ENCODE assay signal across 1 cellular context in the genomic region with DNA sequence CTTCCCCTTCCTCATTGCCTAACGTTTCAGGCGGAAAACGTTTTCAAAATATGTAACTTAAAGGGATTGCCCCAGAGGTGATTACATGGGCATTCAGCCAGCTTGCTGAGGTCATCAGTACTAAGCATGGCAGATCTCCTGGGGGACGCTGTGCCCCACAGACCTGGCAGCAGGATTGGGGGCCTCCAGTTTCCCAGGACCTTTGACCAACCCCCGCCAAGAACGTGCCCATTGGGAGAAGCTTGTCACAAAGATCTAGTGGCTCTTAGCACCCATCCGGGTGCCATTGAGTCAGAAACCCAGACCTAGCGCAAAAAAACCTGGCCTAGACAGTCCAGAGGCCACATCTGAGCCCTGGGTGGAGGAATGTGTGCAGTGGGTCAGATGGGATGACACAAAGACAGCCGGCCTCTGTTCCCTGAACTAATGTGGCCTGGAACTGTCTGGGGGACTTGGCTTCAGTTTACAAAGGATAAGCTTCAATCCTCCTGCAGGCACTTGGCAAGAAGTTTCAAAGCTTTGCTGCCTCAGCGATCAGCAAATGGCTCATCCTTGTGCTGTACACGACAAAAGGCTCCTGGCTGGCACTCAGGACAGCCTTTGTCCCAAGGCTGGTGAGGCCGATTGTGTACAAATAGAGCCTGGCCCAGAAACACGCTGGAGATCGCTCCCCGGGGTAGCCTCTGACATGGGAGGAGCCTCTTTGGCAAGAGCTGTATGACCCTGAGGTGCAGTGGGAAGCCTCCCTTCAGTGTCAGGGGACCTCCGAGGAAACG.
TF ChIP-seq lines count a peak whose summit lies in the region.

No MANE protein-coding gene starts in this region.

TF ChIP-seq in HepG2, 621 proteins besides CTCF, POLR2A, EP300 and RAD21 (continued from another document and continues in another):
- TF ChIP-seq, protein P1, sequence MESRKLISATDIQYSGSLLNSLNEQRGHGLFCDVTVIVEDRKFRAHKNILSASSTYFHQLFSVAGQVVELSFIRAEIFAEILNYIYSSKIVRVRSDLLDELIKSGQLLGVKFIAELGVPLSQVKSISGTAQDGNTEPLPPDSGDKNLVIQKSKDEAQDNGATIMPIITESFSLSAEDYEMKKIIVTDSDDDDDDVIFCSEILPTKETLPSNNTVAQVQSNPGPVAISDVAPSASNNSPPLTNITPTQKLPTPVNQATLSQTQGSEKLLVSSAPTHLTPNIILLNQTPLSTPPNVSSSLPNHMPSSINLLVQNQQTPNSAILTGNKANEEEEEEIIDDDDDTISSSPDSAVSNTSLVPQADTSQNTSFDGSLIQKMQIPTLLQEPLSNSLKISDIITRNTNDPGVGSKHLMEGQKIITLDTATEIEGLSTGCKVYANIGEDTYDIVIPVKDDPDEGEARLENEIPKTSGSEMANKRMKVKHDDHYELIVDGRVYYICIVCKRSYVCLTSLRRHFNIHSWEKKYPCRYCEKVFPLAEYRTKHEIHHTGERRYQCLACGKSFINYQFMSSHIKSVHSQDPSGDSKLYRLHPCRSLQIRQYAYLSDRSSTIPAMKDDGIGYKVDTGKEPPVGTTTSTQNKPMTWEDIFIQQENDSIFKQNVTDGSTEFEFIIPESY (CRISPR knock-in tag; IDR thresholded peaks at IDR 0.05) = no peak
- TF ChIP-seq NCOR1 (IDR thresholded peaks at IDR 0.05; ENCODE audit: borderline replicate concordance, low read length) (0 out of 2 replicates have a peak, but pooled peaks have one; percentile 16), TAF15 (IDR thresholded peaks at IDR 0.05; ENCODE audit: low read depth, low read length, poor library complexity, severe bottlenecking) (no peak), SAP130 (CRISPR knock-in tag; IDR thresholded peaks at IDR 0.05; ENCODE audit: low read depth) (peak; percentile 17; the same call in 1 of the 2 replicates), ZKSCAN8 (CRISPR knock-in tag; IDR thresholded peaks at IDR 0.05; ENCODE audit: borderline replicate concordance) (no peak), KDM4B (CRISPR knock-in tag; IDR thresholded peaks at IDR 0.05) (no peak), ZNF619 (CRISPR knock-in tag; IDR thresholded peaks at IDR 0.05) (no peak), KLF6 (CRISPR knock-in tag; IDR thresholded peaks at IDR 0.05) (no peak), FOSL2 (CRISPR knock-in tag; IDR thresholded peaks at IDR 0.05) (0 out of 2 replicates have a peak, but pooled peaks have one; percentile 8), PAWR (CRISPR knock-in tag; IDR thresholded peaks at IDR 0.05; ENCODE audit: borderline replicate concordance) (no peak), ZC3H13 (CRISPR knock-in tag; IDR thresholded peaks at IDR 0.05) (no peak), HIVEP1 (CRISPR knock-in tag; IDR thresholded peaks at IDR 0.05) (no peak), MED1 (CRISPR knock-in tag; IDR thresholded peaks at IDR 0.05) (0 out of 2 replicates have a peak, but pooled peaks have one; percentile 7), ZNF563 (CRISPR knock-in tag; IDR thresholded peaks at IDR 0.05) (no peak), ZFP37 (CRISPR knock-in tag; IDR thresholded peaks at IDR 0.05; ENCODE audit: borderline replicate concordance) (no peak), ZBTB38 (CRISPR knock-in tag; IDR thresholded peaks at IDR 0.05) (no peak), CBX5 (CRISPR knock-in tag; IDR thresholded peaks at IDR 0.05; ENCODE audit: borderline replicate concordance) (0 out of 2 replicates have a peak, but pooled peaks have one; percentile 13), NFKB2 (CRISPR knock-in tag; IDR thresholded peaks at IDR 0.05; ENCODE audit: borderline replicate concordance) (no peak), ADNP (CRISPR knock-in tag; IDR thresholded peaks at IDR 0.05) (no peak), MTF2 (CRISPR knock-in tag; IDR thresholded peaks at IDR 0.05; ENCODE audit: borderline replicate concordance) (no peak), HNRNPUL1 (IDR thresholded peaks at IDR 0.05; ENCODE audit: low read depth, low read length) (no peak), ETV6 (CRISPR knock-in tag; conservative IDR thresholded peaks at IDR 0.05) (no peak), MAFF (IDR thresholded peaks at IDR 0.05; ENCODE audit: low read depth, low read length) (peak; percentile 34; the same call in 1 of the 2 replicates), JUND (CRISPR knock-in tag; IDR thresholded peaks at IDR 0.05) (no peak), ZNF282 (IDR thresholded peaks at IDR 0.05; ENCODE audit: partially characterized antibody) (no peak), ZNF331 (CRISPR knock-in tag; IDR thresholded peaks at IDR 0.05) (0 out of 2 replicates have a peak, but pooled peaks have one; percentile 6), ZBTB7A (CRISPR knock-in tag; IDR thresholded peaks at IDR 0.05) (no peak), ZNF234 (CRISPR knock-in tag; conservative IDR thresholded peaks at IDR 0.05) (no peak), HDAC6 (IDR thresholded peaks at IDR 0.05; ENCODE audit: low read depth, low read length) (no peak), PAF1 (CRISPR knock-in tag; IDR thresholded peaks at IDR 0.05) (no peak), HNF4G (IDR thresholded peaks at IDR 0.05; ENCODE audit: borderline replicate concordance, low read depth, low read length) (0 out of 2 replicates have a peak, but pooled peaks have one; percentile 16), HNF4G (CRISPR knock-in tag; IDR thresholded peaks at IDR 0.05; ENCODE audit: borderline replicate concordance, low read depth) (no peak), ZIK1 (CRISPR knock-in tag; IDR thresholded peaks at IDR 0.05; ENCODE audit: borderline replicate concordance, low read depth) (no peak), DNMT1 (CRISPR knock-in tag; IDR thresholded peaks at IDR 0.05) (no peak), HMG20A (CRISPR knock-in tag; IDR thresholded peaks at IDR 0.05; ENCODE audit: borderline replicate concordance) (peak; percentile 27; the same call in 1 of the 2 replicates), ZNF644 (CRISPR knock-in tag; IDR thresholded peaks at IDR 0.05; ENCODE audit: low read depth) (0 out of 2 replicates have a peak, but pooled peaks have one; percentile 8), ZSCAN30 (CRISPR knock-in tag; IDR thresholded peaks at IDR 0.05) (no peak), MEF2D (CRISPR knock-in tag; IDR thresholded peaks at IDR 0.05) (no peak), ZNF558 (CRISPR knock-in tag; IDR thresholded peaks at IDR 0.05; ENCODE audit: borderline replicate concordance) (no peak), ZSCAN22 (CRISPR knock-in tag; IDR thresholded peaks at IDR 0.05) (no peak), STAG1 (CRISPR knock-in tag; IDR thresholded peaks at IDR 0.05) (no peak), FOSL1 (CRISPR knock-in tag; IDR thresholded peaks at IDR 0.05; ENCODE audit: borderline replicate concordance) (no peak), ZNF530 (CRISPR knock-in tag; IDR thresholded peaks at IDR 0.05; ENCODE audit: low read depth) (no peak), ZNF3 (CRISPR knock-in tag; IDR thresholded peaks at IDR 0.05) (no peak), HOXA7 (CRISPR knock-in tag; IDR thresholded peaks at IDR 0.05) (no peak), PHF21A (CRISPR knock-in tag; IDR thresholded peaks at IDR 0.05) (0 out of 2 replicates have a peak, but pooled peaks have one; percentile 16), RBM22 (optimal IDR thresholded peaks at IDR 0.05; ENCODE audit: low read length) (no peak), LCORL (IDR thresholded peaks at IDR 0.05) (no peak), LCORL (CRISPR knock-in tag; IDR thresholded peaks at IDR 0.05) (0 out of 2 replicates have a peak, but pooled peaks have one; percentile 24)
- TF ChIP-seq, protein P2, sequence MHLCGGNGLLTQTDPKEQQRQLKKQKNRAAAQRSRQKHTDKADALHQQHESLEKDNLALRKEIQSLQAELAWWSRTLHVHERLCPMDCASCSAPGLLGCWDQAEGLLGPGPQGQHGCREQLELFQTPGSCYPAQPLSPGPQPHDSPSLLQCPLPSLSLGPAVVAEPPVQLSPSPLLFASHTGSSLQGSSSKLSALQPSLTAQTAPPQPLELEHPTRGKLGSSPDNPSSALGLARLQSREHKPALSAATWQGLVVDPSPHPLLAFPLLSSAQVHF (CRISPR knock-in tag; IDR thresholded peaks at IDR 0.05) = no peak
- TF ChIP-seq, protein P3, sequence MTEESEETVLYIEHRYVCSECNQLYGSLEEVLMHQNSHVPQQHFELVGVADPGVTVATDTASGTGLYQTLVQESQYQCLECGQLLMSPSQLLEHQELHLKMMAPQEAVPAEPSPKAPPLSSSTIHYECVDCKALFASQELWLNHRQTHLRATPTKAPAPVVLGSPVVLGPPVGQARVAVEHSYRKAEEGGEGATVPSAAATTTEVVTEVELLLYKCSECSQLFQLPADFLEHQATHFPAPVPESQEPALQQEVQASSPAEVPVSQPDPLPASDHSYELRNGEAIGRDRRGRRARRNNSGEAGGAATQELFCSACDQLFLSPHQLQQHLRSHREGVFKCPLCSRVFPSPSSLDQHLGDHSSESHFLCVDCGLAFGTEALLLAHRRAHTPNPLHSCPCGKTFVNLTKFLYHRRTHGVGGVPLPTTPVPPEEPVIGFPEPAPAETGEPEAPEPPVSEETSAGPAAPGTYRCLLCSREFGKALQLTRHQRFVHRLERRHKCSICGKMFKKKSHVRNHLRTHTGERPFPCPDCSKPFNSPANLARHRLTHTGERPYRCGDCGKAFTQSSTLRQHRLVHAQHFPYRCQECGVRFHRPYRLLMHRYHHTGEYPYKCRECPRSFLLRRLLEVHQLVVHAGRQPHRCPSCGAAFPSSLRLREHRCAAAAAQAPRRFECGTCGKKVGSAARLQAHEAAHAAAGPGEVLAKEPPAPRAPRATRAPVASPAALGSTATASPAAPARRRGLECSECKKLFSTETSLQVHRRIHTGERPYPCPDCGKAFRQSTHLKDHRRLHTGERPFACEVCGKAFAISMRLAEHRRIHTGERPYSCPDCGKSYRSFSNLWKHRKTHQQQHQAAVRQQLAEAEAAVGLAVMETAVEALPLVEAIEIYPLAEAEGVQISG (CRISPR knock-in tag; IDR thresholded peaks at IDR 0.05) = 0 out of 2 replicates have a peak, but pooled peaks have one; percentile 20
- TF ChIP-seq, protein P4, sequence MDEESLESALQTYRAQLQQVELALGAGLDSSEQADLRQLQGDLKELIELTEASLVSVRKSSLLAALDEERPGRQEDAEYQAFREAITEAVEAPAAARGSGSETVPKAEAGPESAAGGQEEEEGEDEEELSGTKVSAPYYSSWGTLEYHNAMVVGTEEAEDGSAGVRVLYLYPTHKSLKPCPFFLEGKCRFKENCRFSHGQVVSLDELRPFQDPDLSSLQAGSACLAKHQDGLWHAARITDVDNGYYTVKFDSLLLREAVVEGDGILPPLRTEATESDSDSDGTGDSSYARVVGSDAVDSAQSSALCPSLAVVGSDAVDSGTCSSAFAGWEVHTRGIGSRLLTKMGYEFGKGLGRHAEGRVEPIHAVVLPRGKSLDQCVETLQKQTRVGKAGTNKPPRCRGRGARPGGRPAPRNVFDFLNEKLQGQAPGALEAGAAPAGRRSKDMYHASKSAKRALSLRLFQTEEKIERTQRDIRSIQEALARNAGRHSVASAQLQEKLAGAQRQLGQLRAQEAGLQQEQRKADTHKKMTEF (CRISPR knock-in tag; IDR thresholded peaks at IDR 0.05) = 0 out of 2 replicates have a peak, but pooled peaks have one; percentile 27
- TF ChIP-seq, protein P5, sequence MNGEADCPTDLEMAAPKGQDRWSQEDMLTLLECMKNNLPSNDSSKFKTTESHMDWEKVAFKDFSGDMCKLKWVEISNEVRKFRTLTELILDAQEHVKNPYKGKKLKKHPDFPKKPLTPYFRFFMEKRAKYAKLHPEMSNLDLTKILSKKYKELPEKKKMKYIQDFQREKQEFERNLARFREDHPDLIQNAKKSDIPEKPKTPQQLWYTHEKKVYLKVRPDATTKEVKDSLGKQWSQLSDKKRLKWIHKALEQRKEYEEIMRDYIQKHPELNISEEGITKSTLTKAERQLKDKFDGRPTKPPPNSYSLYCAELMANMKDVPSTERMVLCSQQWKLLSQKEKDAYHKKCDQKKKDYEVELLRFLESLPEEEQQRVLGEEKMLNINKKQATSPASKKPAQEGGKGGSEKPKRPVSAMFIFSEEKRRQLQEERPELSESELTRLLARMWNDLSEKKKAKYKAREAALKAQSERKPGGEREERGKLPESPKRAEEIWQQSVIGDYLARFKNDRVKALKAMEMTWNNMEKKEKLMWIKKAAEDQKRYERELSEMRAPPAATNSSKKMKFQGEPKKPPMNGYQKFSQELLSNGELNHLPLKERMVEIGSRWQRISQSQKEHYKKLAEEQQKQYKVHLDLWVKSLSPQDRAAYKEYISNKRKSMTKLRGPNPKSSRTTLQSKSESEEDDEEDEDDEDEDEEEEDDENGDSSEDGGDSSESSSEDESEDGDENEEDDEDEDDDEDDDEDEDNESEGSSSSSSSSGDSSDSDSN (CRISPR knock-in tag; IDR thresholded peaks at IDR 0.05) = 0 out of 2 replicates have a peak, but pooled peaks have one; percentile 32
- TF ChIP-seq, protein P6, sequence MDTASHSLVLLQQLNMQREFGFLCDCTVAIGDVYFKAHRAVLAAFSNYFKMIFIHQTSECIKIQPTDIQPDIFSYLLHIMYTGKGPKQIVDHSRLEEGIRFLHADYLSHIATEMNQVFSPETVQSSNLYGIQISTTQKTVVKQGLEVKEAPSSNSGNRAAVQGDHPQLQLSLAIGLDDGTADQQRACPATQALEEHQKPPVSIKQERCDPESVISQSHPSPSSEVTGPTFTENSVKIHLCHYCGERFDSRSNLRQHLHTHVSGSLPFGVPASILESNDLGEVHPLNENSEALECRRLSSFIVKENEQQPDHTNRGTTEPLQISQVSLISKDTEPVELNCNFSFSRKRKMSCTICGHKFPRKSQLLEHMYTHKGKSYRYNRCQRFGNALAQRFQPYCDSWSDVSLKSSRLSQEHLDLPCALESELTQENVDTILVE (CRISPR knock-in tag; IDR thresholded peaks at IDR 0.05) = no peak
- TF ChIP-seq, protein P7, sequence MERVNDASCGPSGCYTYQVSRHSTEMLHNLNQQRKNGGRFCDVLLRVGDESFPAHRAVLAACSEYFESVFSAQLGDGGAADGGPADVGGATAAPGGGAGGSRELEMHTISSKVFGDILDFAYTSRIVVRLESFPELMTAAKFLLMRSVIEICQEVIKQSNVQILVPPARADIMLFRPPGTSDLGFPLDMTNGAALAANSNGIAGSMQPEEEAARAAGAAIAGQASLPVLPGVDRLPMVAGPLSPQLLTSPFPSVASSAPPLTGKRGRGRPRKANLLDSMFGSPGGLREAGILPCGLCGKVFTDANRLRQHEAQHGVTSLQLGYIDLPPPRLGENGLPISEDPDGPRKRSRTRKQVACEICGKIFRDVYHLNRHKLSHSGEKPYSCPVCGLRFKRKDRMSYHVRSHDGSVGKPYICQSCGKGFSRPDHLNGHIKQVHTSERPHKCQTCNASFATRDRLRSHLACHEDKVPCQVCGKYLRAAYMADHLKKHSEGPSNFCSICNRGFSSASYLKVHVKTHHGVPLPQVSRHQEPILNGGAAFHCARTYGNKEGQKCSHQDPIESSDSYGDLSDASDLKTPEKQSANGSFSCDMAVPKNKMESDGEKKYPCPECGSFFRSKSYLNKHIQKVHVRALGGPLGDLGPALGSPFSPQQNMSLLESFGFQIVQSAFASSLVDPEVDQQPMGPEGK (CRISPR knock-in tag; IDR thresholded peaks at IDR 0.05) = no peak
- TF ChIP-seq, protein P8, sequence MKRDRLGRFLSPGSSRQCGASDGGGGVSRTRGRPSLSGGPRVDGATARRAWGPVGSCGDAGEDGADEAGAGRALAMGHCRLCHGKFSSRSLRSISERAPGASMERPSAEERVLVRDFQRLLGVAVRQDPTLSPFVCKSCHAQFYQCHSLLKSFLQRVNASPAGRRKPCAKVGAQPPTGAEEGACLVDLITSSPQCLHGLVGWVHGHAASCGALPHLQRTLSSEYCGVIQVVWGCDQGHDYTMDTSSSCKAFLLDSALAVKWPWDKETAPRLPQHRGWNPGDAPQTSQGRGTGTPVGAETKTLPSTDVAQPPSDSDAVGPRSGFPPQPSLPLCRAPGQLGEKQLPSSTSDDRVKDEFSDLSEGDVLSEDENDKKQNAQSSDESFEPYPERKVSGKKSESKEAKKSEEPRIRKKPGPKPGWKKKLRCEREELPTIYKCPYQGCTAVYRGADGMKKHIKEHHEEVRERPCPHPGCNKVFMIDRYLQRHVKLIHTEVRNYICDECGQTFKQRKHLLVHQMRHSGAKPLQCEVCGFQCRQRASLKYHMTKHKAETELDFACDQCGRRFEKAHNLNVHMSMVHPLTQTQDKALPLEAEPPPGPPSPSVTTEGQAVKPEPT (CRISPR knock-in tag; IDR thresholded peaks at IDR 0.05; ENCODE audit: low read depth) = no peak
